Comparison of ENCODE assay signal across 8 cellular contexts in the genomic region with DNA sequence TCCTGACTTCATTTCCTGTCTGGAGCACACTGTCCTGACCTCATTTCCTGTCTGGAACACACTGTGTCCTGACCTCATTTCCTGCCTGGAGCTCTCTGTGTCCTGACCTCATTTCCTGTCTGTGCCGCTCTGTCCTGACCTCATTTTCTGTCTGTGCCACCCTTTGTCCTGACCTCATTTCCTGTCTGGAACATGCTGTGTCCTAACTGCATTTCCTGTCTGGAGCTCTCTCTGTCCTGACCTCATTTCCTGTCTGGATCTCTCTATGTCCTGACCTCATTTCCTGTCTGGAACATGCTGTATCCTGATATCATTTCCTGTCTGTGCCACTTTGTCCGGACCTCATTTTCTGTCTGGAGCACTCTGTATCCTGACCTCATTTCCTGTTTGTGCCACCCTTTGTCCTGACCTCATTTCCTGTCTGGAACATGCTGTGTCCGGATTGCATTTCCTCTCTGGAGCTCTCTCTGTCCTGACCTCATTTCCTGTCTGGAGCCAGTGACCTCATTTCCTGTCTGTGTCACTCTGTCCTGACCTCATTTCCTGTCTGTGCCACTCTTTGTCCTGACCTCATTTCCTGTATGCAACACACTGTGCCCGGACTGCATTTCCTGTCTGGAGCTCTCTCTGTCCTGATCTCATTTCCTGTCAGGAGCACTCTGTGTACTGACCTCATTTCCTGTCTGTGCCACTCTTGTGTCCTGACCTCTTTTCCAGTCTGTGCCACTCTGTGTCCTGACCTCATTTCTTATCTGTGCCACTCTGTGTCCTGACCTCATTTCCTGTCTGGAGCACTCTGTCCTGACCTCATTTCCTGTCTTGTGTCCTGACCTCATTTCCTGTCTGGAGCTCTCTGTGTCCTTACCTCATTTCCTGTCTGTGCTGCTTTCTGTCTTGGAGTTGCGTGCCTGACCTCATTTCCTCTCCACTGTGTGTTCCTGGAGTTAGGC. TPM values are rescaled to one million over a fixed set of nuclear protein-coding genes. Genes with fewer than 3 reads are reported as not detected.
A peak's percentile ranks its signal among the peaks of the same experiment; 100 is the strongest.
DNase-seq lines count a peak whose midpoint lies in the region; ATAC-seq, FAIRE-seq and TF ChIP-seq lines count a peak whose summit lies in the region.

No MANE protein-coding gene starts in this region.

- TF ChIP-seq CTCF in esophagus muscularis mucosa (IDR thresholded peaks at IDR 0.05): no peak

- no peak for ATAC-seq in GM19035 (IDR thresholded peaks at IDR 0.05; ENCODE audit: unreplicated experiment)

- H3K9me3 ChIP-seq in esophagus muscularis mucosa (peaks cover 0 to 5% (median 0%) of the 10 kb centered on the region in 4 donors), skeletal muscle satellite cell (replicated peaks; ENCODE audit: low read length) (peaks cover 12% of the 10 kb centered on the region)

- WGBS in esophagus muscularis mucosa: 62% methylated on average over 5 of the region's 5 CpGs

- H3K27ac ChIP-seq in esophagus muscularis mucosa (replicated peaks in 1 of 4): peak overlapping the region; percentile 57 to 74 (median 73)

- H3K4me3 ChIP-seq in esophagus muscularis mucosa (no peak overlapping the region), skeletal muscle satellite cell (ENCODE audit: low read length) (peak overlapping the region; percentile 38)

- peak overlapping the region; percentile 7 for H3K9ac ChIP-seq in skeletal muscle satellite cell (ENCODE audit: low read depth, low read length)

- H3K36me3 ChIP-seq in esophagus muscularis mucosa (peaks cover 0 to 8% (median 4%) of the 10 kb centered on the region in 4 donors), skeletal muscle satellite cell (ENCODE audit: insufficient read depth, low read length) (peaks cover 26% of the 10 kb centered on the region)

- DNase-seq in CMK (ENCODE audit: low read depth) (peak; percentile 100), H54 (ENCODE audit: insufficient read length, low spot score) (peak; percentile 37), NOMO-1 treated with dmso at 0.1 percent for 144 hours (lab: John Stamatoyannopoulos, UW; ENCODE audit: unreplicated experiment) (peak; percentile 41), esophagus muscularis mucosa (ENCODE audit: extremely low spot score) (no peak), 8988T (no peak)
- DNase-seq in activated CD8-positive, alpha-beta memory T cell treated with anti-CD3 and anti-CD28 coated beads, Interleukin-2, amount 50 U/mL, for 1 hour (ENCODE audit: extremely low read depth): peak; percentile 42

- peaks cover 82 to 100% (median 99%) of the 10 kb centered on the region in 4 donors for H3K4me1 ChIP-seq in esophagus muscularis mucosa
- peaks cover 54% of the 10 kb centered on the region for H3K4me1 ChIP-seq in skeletal muscle satellite cell (ENCODE audit: control insufficient read depth, insufficient read depth, low read length)

- H3K27me3 ChIP-seq in esophagus muscularis mucosa: no peaks in the 10 kb centered on the region
- H3K27me3 ChIP-seq in skeletal muscle satellite cell (ENCODE audit: control insufficient read depth, insufficient read depth, low read length): no peaks in the 10 kb centered on the region

- H3K4me2 ChIP-seq in skeletal muscle satellite cell (ENCODE audit: low read length): peak overlapping the region; percentile 70

- peak; percentile 57 for FAIRE-seq in H54 (lab: Jason Lieb, UNC)

- TF ChIP-seq EP300 in esophagus muscularis mucosa (IDR thresholded peaks at IDR 0.05): no peak

- TF ChIP-seq POLR2A in H54 (IDR thresholded peaks at IDR 0.05; ENCODE audit: low read depth, low read length) (no peak), esophagus muscularis mucosa (IDR thresholded peaks at IDR 0.05; ENCODE audit: low read depth) (no peak)

- intact Hi-C loops in esophagus muscularis mucosa (cut with DNase I): no loop called here

RNA-seq across cellular contexts. Expression of a gene that starts 27.6 kb away (rescaled TPM):
- total RNA-seq in esophagus muscularis mucosa: 100 to 1,000 TPM in 2 of 4 donors, 10 to 100 TPM in 2; 70.1 to 190 (median 124) TPM
- 16.7 and 24.0 TPM in 2 replicates for total RNA-seq in skeletal muscle satellite cell (2012; rRNA removed)

Comparison
In these comparisons a context has a peak if more than half of its experiments do, and no peak if none do; other contexts are left out.
1. DNase-seq: peak in CMK (single experiment), H54 (single experiment), NOMO-1 treated with dmso at 0.1 percent for 144 hours (single experiment) and activated CD8-positive, alpha-beta memory T cell treated with anti-CD3 and anti-CD28 coated beads, Interleukin-2, amount 50 U/mL, for 1 hour (single experiment); none in esophagus muscularis mucosa (single experiment) and 8988T (single experiment).